22 cellular contexts compared by ENCODE assay signal in genomic region chr12:115794659-115795081, GRCh38.
A peak's percentile ranks its signal among the peaks of the same experiment; 100 is the strongest.
DNase-seq lines count a peak whose midpoint lies in the region; ATAC-seq, FAIRE-seq and TF ChIP-seq lines count a peak whose summit lies in the region.
"Had no signal": no experiment of that assay in that cellular context is flagged by ENCODE, and none has a peak within 500 bp of the region (broad histone marks: within the 10 kb centered on the region; RNA-seq: fewer than 3 reads in every experiment).

No MANE protein-coding gene starts in this region.

- FAIRE-seq in HepG2 (lab: Jason Lieb, UNC) (peak; percentile 71), bronchial epithelial cell (lab: Jason Lieb, UNC) (peak; percentile 36)

- no peak for TF ChIP-seq RAD21 in HepG2 (CRISPR knock-in tag; IDR thresholded peaks at IDR 0.05)

- intact Hi-C loops in HepG2 (cut with micrococcal nuclease; ENCODE audit: unreplicated experiment) = no loop called here
- intact Hi-C loops in right lobe of liver (cut with DNase I) = no loop called here
- intact Hi-C loops in activated CD4-positive, alpha-beta T cell treated with anti-CD3 and anti-CD28 coated beads for 36 hours (cut with DNase I, micrococcal nuclease) = no loop called here

- TF ChIP-seq POLR2A in HepG2 (IDR thresholded peaks at IDR 0.05; ENCODE audit: insufficient read depth in 1 of 2, low read depth in 2 of 2, low read length in 2 of 2) = no peak
- TF ChIP-seq POLR2A in right lobe of liver (IDR thresholded peaks at IDR 0.05) = no peak

- no peak overlapping the region for H3K4me3 Mint-ChIP-seq in activated CD4-positive, alpha-beta T cell treated with anti-CD3 and anti-CD28 coated beads for 36 hours
- H3K4me3 Mint-ChIP-seq: activated CD4-positive, alpha-beta T cell treated with anti-CD3 and anti-CD28 coated beads, Interleukin-2, amount 10 ng/mL, durations not matched to agents 24 days and 14 days; activated naive CD8-positive, alpha-beta T cell treated with anti-CD3 and anti-CD28 coated beads for 36 hours; natural killer cell had no signal

- H2BK12ac ChIP-seq in mesenchymal stem cell (ENCODE audit: low read length in 2 of 2) = no peak overlapping the region

- 0 out of 4 replicates have a peak, but pooled peaks of 1 of the 2 experiments have one; percentile 13 for TF ChIP-seq EP300 in HepG2 (IDR thresholded peaks at IDR 0.05; ENCODE audit: low read depth in 2 of 2, low read length in 2 of 2)
- no peak for TF ChIP-seq EP300 in HepG2 (CRISPR knock-in tag; IDR thresholded peaks at IDR 0.05; ENCODE audit: borderline replicate concordance)

- no peak overlapping the region for H4K91ac ChIP-seq in mesenchymal stem cell (ENCODE audit: low read length)

- ATAC-seq in HepG2 (peak; percentile 71), right lobe of liver (no peak)
- no peak for ATAC-seq in activated CD4-positive, alpha-beta T cell treated with anti-CD3 and anti-CD28 coated beads for 36 hours
- ATAC-seq: left ventricle myocardium superior, natural killer cell had no signal

- H3K14ac ChIP-seq in mesenchymal stem cell (ENCODE audit: low read length in 2 of 2) = no peak overlapping the region

- DNase-seq in HepG2 (ENCODE audit: low spot score) (peak; percentile 70), right lobe of liver (no peak), NCI-H345 (lab: John Stamatoyannopoulos, UW) (peak; percentile 46), bronchial epithelial cell (ENCODE audit: low read depth) (no peak), NCI-H2171 (lab: John Stamatoyannopoulos, UW) (no peak), mesenchymal stem cell (no peak), amygdala (lab: John Stamatoyannopoulos, UW) (no peak)
- no peak for DNase-seq in activated CD4-positive, alpha-beta T cell treated with anti-CD3 and anti-CD28 coated beads for 36 hours
- DNase-seq: activated CD4-positive, alpha-beta T cell treated with anti-CD3 and anti-CD28 coated beads, Interleukin-2, amount 10 ng/mL, durations not matched to agents 24 days and 14 days; activated naive CD8-positive, alpha-beta T cell treated with anti-CD3 and anti-CD28 coated beads for 36 hours; activated T-cell treated with anti-CD3 and anti-CD28 coated beads, Interleukin-2, amount 50 U/mL, for 1 hour; effector CD8-positive, alpha-beta T cell; GM23248; IMR-90; left ventricle myocardium superior; natural killer cell; NCI-H1694; NK-92 treated with Interleukin-12 subunit alpha and Interleukin-12 subunit beta, amount 100 ng/mL, for 24 hours; SIG-M5; T1000 had no signal

- H3K4me1 ChIP-seq in HepG2 (ENCODE audit: insufficient read depth, low read length) (peaks cover 12% of the 10 kb centered on the region), right lobe of liver (no peaks in the 10 kb centered on the region), mesenchymal stem cell (ENCODE audit: control insufficient read depth, insufficient read depth, low read depth, low read length) (no peaks in the 10 kb centered on the region)

- 0 out of 5 replicates have a peak, but pooled peaks cover 0 to 5% of the 10 kb centered on the region in 2 experiments for H3K27me3 ChIP-seq in HepG2 (ENCODE audit: control insufficient read depth in 1 of 2, insufficient read depth in 2 of 2, low read length in 2 of 2)
- H3K27me3 ChIP-seq in right lobe of liver = no peaks in the 10 kb centered on the region
- no peaks in the 10 kb centered on the region for H3K27me3 ChIP-seq in bronchial epithelial cell (ENCODE audit: control insufficient read depth, insufficient read depth, low read length)
- H3K27me3 ChIP-seq in mesenchymal stem cell (ENCODE audit: control insufficient read depth in 1 of 2, insufficient read depth in 1 of 2, low read length in 2 of 2) = peaks cover 0 to 13% of the 10 kb centered on the region in 2 experiments
- H3K27me3 ChIP-seq: cardiac muscle cell had no signal

- no peak overlapping the region for H2BK5ac ChIP-seq in mesenchymal stem cell (ENCODE audit: low read depth, low read length, poor library complexity, severe bottlenecking)

- H3K79me1 ChIP-seq in mesenchymal stem cell (replicated peaks; ENCODE audit: low read length, poor library complexity, severe bottlenecking) = no peaks in the 10 kb centered on the region

- no peak overlapping the region for H3K4ac ChIP-seq in mesenchymal stem cell (ENCODE audit: low read depth in 1 of 2, low read length in 2 of 2)

- BruUV-seq in HepG2 (replicated peaks; lab: Mats Ljungman, UMichigan) = no TSS peak

- WGBS in HepG2 (ENCODE audit: low lambda C conversion rate) = 6% methylated on average over 5 of the region's 6 CpGs
- 53% methylated on average over 2 of the region's 6 CpGs for WGBS in right lobe of liver (ENCODE audit: insufficient coverage, low coverage, low lambda C conversion rate, missing lambda C conversion rate)
- 70% methylated on average over 4 of the region's 6 CpGs for WGBS in mesenchymal stem cell

- no peaks in the 10 kb centered on the region for H3K79me2 ChIP-seq in HepG2 (ENCODE audit: insufficient read depth, low read length)

- no peaks in the 10 kb centered on the region for H4K20me1 ChIP-seq in HepG2 (ENCODE audit: insufficient read depth, low read length)

- H3K36me3 Mint-ChIP-seq in activated CD4-positive, alpha-beta T cell treated with anti-CD3 and anti-CD28 coated beads for 36 hours (ENCODE audit: low read depth) = no peaks in the 10 kb centered on the region
- H3K36me3 Mint-ChIP-seq: activated naive CD8-positive, alpha-beta T cell treated with anti-CD3 and anti-CD28 coated beads for 36 hours; natural killer cell had no signal

- CTCF ChIA-PET in HepG2 (lab: Yijun Ruan, JAX; ENCODE audit: low intra/inter-chr PET ratio, low total read pairs) = interaction anchor here (0.8 to 1.3 kb wide), 2 partner anchors 122 to 123 kb away, joined by 3 read pairs; no protein-coding TSS in a partner anchor
- CTCF ChIA-PET in activated CD4-positive, alpha-beta T cell treated with anti-CD3 and anti-CD28 coated beads for 36 hours (lab: Charles Lee) = no interaction called here

- no peak overlapping the region for H2AFZ ChIP-seq in HepG2 (ENCODE audit: low read length)
- no peak overlapping the region for H2AFZ ChIP-seq in mesenchymal stem cell (ENCODE audit: low read depth, low read length)
- H2AFZ ChIP-seq: GM23248 had no signal

- no peak overlapping the region for H2BK15ac ChIP-seq in mesenchymal stem cell (ENCODE audit: low read depth, poor library complexity, severe bottlenecking)

- H3K27ac Mint-ChIP-seq in activated CD4-positive, alpha-beta T cell treated with anti-CD3 and anti-CD28 coated beads for 36 hours = no peak overlapping the region
- H3K27ac Mint-ChIP-seq: activated CD4-positive, alpha-beta T cell treated with anti-CD3 and anti-CD28 coated beads, Interleukin-2, amount 10 ng/mL, durations not matched to agents 24 days and 14 days; activated naive CD8-positive, alpha-beta T cell treated with anti-CD3 and anti-CD28 coated beads for 36 hours; natural killer cell had no signal

- H4K8ac ChIP-seq in mesenchymal stem cell (ENCODE audit: low read length) = no peak overlapping the region

- H3K27me3 Mint-ChIP-seq in activated CD4-positive, alpha-beta T cell treated with anti-CD3 and anti-CD28 coated beads for 36 hours = peaks cover 18% of the 10 kb centered on the region
- H3K27me3 Mint-ChIP-seq: activated CD4-positive, alpha-beta T cell treated with anti-CD3 and anti-CD28 coated beads, Interleukin-2, amount 10 ng/mL, durations not matched to agents 24 days and 14 days had no signal

- H3K4me3 ChIP-seq in HepG2 (replicated peaks in 1 of 3; ENCODE audit: insufficient read depth in 1 of 3, low read depth in 2 of 3, low read length in 3 of 3) (no peak overlapping the region), right lobe of liver (no peak overlapping the region), bronchial epithelial cell (ENCODE audit: low read depth, low read length) (no peak overlapping the region), mesenchymal stem cell (ENCODE audit: insufficient read depth in 1 of 2, low read depth in 1 of 2, low read length in 2 of 2) (no peak overlapping the region)
- H3K4me3 ChIP-seq: cardiac muscle cell, GM23248, thoracic aorta had no signal

- H3K9me3 ChIP-seq in HepG2 (ENCODE audit: low read length) (no peaks in the 10 kb centered on the region), right lobe of liver (no peaks in the 10 kb centered on the region), mesenchymal stem cell (ENCODE audit: control insufficient read depth, low read length) (no peaks in the 10 kb centered on the region)
- H3K9me3 ChIP-seq: thoracic aorta had no signal

- peaks cover 2% of the 10 kb centered on the region for H3K4me1 Mint-ChIP-seq in activated CD4-positive, alpha-beta T cell treated with anti-CD3 and anti-CD28 coated beads for 36 hours
- H3K4me1 Mint-ChIP-seq: activated CD4-positive, alpha-beta T cell treated with anti-CD3 and anti-CD28 coated beads, Interleukin-2, amount 10 ng/mL, durations not matched to agents 24 days and 14 days; activated naive CD8-positive, alpha-beta T cell treated with anti-CD3 and anti-CD28 coated beads for 36 hours; natural killer cell had no signal

- in situ Hi-C loops in HepG2 (cut with HindIII; ENCODE audit: extremely low pct_ligation_motif_present, low pct_unique_long_range_greater_than_20kb) = no loop called here

- no peak overlapping the region for H2BK120ac ChIP-seq in mesenchymal stem cell (ENCODE audit: low read depth, low read length)

- POLR2A ChIA-PET in HepG2 (lab: Yijun Ruan, JAX) = no interaction called here
- POLR2A ChIA-PET in activated CD4-positive, alpha-beta T cell treated with anti-CD3 and anti-CD28 coated beads for 36 hours (lab: Charles Lee) = no interaction called here

- H3K4me2 ChIP-seq in HepG2 (ENCODE audit: low read depth, low read length) (0 out of 2 replicates have a peak overlapping the region, but pooled peaks have one; percentile 16), mesenchymal stem cell (ENCODE audit: low read length, poor library complexity, severe bottlenecking) (no peak overlapping the region)

- H3K23ac ChIP-seq in mesenchymal stem cell (ENCODE audit: low read length in 2 of 2) = no peak overlapping the region

- H2AK5ac ChIP-seq in mesenchymal stem cell (ENCODE audit: low read length, severe bottlenecking) = no peak overlapping the region

- no peaks in the 10 kb centered on the region for H3K36me3 ChIP-seq in HepG2 (replicated peaks in 1 of 2; ENCODE audit: control insufficient read depth in 1 of 2, insufficient read depth in 2 of 2, low read length in 2 of 2)
- no peaks in the 10 kb centered on the region for H3K36me3 ChIP-seq in right lobe of liver
- H3K36me3 ChIP-seq in bronchial epithelial cell (ENCODE audit: control insufficient read depth, insufficient read depth, low read length) = no peaks in the 10 kb centered on the region
- H3K36me3 ChIP-seq in mesenchymal stem cell (ENCODE audit: control insufficient read depth in 1 of 2, insufficient read depth in 2 of 2, low read depth in 1 of 2, low read length in 2 of 2) = no peaks in the 10 kb centered on the region
- H3K36me3 ChIP-seq: cardiac muscle cell, thoracic aorta had no signal

- TF ChIP-seq CTCF in HepG2 (CRISPR knock-in tag; IDR thresholded peaks at IDR 0.05) (peak; percentile 69), right lobe of liver (IDR thresholded peaks at IDR 0.05) (no peak), bronchial epithelial cell (IDR thresholded peaks at IDR 0.05; ENCODE audit: insufficient read depth, low read length, severe bottlenecking) (no peak)

- H3K18ac ChIP-seq in mesenchymal stem cell (ENCODE audit: low read depth in 1 of 2, low read length in 2 of 2) = no peak overlapping the region

- no peak overlapping the region for H3K27ac ChIP-seq in HepG2 (ENCODE audit: extremely low read length, insufficient read depth, low read length)
- no peak overlapping the region for H3K27ac ChIP-seq in right lobe of liver
- no peak overlapping the region for H3K27ac ChIP-seq in mesenchymal stem cell (ENCODE audit: low read length, poor library complexity, severe bottlenecking)
- H3K27ac ChIP-seq: cardiac muscle cell, GM23248, thoracic aorta had no signal

- H3K9ac ChIP-seq in HepG2 (ENCODE audit: insufficient read depth, low read depth, low read length) (no peak overlapping the region), mesenchymal stem cell (ENCODE audit: low read length) (no peak overlapping the region)
- H3K9ac ChIP-seq: GM23248 had no signal

- H3K9me3 Mint-ChIP-seq in activated CD4-positive, alpha-beta T cell treated with anti-CD3 and anti-CD28 coated beads for 36 hours (ENCODE audit: low read depth) = no peaks in the 10 kb centered on the region
- H3K9me3 Mint-ChIP-seq: activated CD4-positive, alpha-beta T cell treated with anti-CD3 and anti-CD28 coated beads, Interleukin-2, amount 10 ng/mL, durations not matched to agents 24 days and 14 days; activated naive CD8-positive, alpha-beta T cell treated with anti-CD3 and anti-CD28 coated beads for 36 hours had no signal

Comparison
In these comparisons a context has a peak if more than half of its experiments do, and no peak if none do; other contexts are left out.
1. DNase-seq: peak in HepG2 (single experiment) and NCI-H345 (single experiment); none in right lobe of liver (0 of 3), bronchial epithelial cell (single experiment), NCI-H2171 (single experiment), mesenchymal stem cell (single experiment), activated CD4-positive, alpha-beta T cell treated with anti-CD3 and anti-CD28 coated beads for 36 hours (single experiment) and amygdala (0 of 56).